In the genomic region with DNA sequence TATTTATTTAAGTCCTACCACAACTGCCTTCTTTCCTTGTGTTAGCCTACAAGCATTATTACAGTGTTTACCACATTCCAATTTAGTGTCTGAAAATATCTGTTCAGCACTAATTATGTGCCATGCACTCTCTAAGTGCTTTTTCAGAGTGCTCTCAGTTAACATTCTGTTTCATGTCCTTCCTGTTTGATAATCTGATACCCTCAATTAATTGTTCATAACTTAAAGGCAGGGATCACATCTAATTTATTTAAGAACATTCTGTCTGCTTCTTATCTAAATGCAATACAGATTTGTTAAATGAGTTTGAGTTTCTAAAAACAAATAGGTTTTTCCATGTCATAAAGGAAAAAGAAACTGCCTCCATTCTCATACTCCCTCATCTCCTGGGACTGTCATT, we compare ENCODE assay signal across 1 cellular context.
A peak's percentile ranks its signal among the peaks of the same experiment; 100 is the strongest.
TF ChIP-seq lines count a peak whose summit lies in the region.

No MANE protein-coding gene starts in this region.

TF ChIP-seq in SK-N-SH, 30 proteins besides CTCF, POLR2A, EP300 and RAD21 (continued from another document):
- TF ChIP-seq, protein P1, sequence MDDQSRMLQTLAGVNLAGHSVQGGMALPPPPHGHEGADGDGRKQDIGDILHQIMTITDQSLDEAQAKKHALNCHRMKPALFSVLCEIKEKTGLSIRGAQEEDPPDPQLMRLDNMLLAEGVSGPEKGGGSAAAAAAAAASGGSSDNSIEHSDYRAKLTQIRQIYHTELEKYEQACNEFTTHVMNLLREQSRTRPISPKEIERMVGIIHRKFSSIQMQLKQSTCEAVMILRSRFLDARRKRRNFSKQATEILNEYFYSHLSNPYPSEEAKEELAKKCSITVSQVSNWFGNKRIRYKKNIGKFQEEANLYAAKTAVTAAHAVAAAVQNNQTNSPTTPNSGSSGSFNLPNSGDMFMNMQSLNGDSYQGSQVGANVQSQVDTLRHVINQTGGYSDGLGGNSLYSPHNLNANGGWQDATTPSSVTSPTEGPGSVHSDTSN (IDR thresholded peaks at IDR 0.05): no peak
- TF ChIP-seq NRF1 (IDR thresholded peaks at IDR 0.05; ENCODE audit: low read depth, low read length) (no peak), SIN3A (IDR thresholded peaks at IDR 0.05; ENCODE audit: borderline replicate concordance, low read depth, low read length) (no peak), EZH2phosphoT487 (IDR thresholded peaks at IDR 0.05; ENCODE audit: borderline replicate concordance, low read depth) (no peak), RFX5 (IDR thresholded peaks at IDR 0.05; ENCODE audit: low read length) (no peak), RXRA (IDR thresholded peaks at IDR 0.05; ENCODE audit: borderline replicate concordance, low read depth) (no peak), TCF12 (IDR thresholded peaks at IDR 0.05) (peak; percentile 35), FOXM1 (IDR thresholded peaks at IDR 0.05; ENCODE audit: low read depth) (no peak), ELF1 (IDR thresholded peaks at IDR 0.05) (no peak)
- TF ChIP-seq, protein P2, sequence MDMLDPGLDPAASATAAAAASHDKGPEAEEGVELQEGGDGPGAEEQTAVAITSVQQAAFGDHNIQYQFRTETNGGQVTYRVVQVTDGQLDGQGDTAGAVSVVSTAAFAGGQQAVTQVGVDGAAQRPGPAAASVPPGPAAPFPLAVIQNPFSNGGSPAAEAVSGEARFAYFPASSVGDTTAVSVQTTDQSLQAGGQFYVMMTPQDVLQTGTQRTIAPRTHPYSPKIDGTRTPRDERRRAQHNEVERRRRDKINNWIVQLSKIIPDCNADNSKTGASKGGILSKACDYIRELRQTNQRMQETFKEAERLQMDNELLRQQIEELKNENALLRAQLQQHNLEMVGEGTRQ (IDR thresholded peaks at IDR 0.05; ENCODE audit: borderline replicate concordance, low read depth, low read length): no peak
- TF ChIP-seq, protein P3, sequence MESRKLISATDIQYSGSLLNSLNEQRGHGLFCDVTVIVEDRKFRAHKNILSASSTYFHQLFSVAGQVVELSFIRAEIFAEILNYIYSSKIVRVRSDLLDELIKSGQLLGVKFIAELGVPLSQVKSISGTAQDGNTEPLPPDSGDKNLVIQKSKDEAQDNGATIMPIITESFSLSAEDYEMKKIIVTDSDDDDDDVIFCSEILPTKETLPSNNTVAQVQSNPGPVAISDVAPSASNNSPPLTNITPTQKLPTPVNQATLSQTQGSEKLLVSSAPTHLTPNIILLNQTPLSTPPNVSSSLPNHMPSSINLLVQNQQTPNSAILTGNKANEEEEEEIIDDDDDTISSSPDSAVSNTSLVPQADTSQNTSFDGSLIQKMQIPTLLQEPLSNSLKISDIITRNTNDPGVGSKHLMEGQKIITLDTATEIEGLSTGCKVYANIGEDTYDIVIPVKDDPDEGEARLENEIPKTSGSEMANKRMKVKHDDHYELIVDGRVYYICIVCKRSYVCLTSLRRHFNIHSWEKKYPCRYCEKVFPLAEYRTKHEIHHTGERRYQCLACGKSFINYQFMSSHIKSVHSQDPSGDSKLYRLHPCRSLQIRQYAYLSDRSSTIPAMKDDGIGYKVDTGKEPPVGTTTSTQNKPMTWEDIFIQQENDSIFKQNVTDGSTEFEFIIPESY (IDR thresholded peaks at IDR 0.05; ENCODE audit: borderline replicate concordance, low read depth): no peak
TF ChIP-seq in SK-N-SH: peak in this region for 7.
